Comparison of ENCODE assay signal across 12 cellular contexts in the genomic region with DNA sequence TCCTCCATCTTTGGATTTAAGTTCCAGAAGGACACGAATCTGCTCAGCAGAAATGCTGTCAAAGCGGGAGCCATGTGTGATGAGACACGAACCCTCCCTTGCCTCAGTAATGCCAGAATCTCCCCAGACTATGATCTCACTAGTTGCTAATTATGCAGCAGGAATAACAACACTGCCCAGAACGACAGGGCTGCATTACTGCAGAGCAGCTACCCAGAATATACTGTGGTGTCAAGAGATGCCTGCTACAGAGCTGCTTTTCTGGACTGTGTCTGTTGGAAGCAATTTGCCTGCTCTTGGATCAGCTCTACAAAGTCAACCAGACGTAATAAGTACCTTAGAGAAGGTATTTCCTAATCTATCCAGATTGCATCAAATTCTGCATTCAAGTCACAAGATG. TPM values are rescaled to one million over a fixed set of nuclear protein-coding genes. Genes with fewer than 3 reads are reported as not detected.
DNase-seq lines count a peak whose midpoint lies in the region; ATAC-seq and TF ChIP-seq lines count a peak whose summit lies in the region.
"Had no signal": no experiment of that assay in that cellular context is flagged by ENCODE, and none has a peak within 500 bp of the region (broad histone marks: within the 10 kb centered on the region; RNA-seq: fewer than 3 reads in every experiment).

No MANE protein-coding gene starts in this region.

- H2AFZ ChIP-seq in IMR-90 (replicated peaks; ENCODE audit: low read length, poor library complexity) = no peak overlapping the region

- in situ Hi-C loops in IMR-90 (cut with MboI; ENCODE audit: low sequenced_read_pairs) = no loop called here

- no peak overlapping the region for H4K8ac ChIP-seq in IMR-90 (ENCODE audit: low read depth in 2 of 2, low read length in 2 of 2)

- H3K18ac ChIP-seq in IMR-90 (ENCODE audit: low read depth, low read length) = no peak overlapping the region

- peaks cover 61% of the 10 kb centered on the region for H4K20me1 ChIP-seq in IMR-90 (ENCODE audit: insufficient read depth, low read length)

- no peaks in the 10 kb centered on the region for H3K9me3 Mint-ChIP-seq in chondrocyte (ENCODE audit: low read depth)
- H3K9me3 Mint-ChIP-seq: activated CD4-positive, alpha-beta T cell treated with anti-CD3 and anti-CD28 coated beads, Interleukin-2, amount 10 ng/mL, durations not matched to agents 7 days and 5 days had no signal

- H3K27me3 ChIP-seq in IMR-90 (ENCODE audit: control insufficient read depth, insufficient read depth, low read length) = no peaks in the 10 kb centered on the region

- H3K4me2 ChIP-seq in IMR-90 (ENCODE audit: low read depth, low read length) = no peak overlapping the region

- no peaks in the 10 kb centered on the region for H3K27me3 Mint-ChIP-seq in chondrocyte (ENCODE audit: low read depth)
- H3K27me3 Mint-ChIP-seq: activated CD4-positive, alpha-beta T cell treated with anti-CD3 and anti-CD28 coated beads, Interleukin-2, amount 10 ng/mL, durations not matched to agents 7 days and 5 days had no signal

- H3K4me3 ChIP-seq in IMR-90 (ENCODE audit: insufficient read depth, low read depth, low read length) (no peak overlapping the region), retinal pigment epithelial cell (ENCODE audit: low read length) (no peak overlapping the region)

- intact Hi-C loops in IMR-90 (cut with micrococcal nuclease) = no loop called here

- no peak overlapping the region for H2AK9ac ChIP-seq in IMR-90 (replicated peaks; ENCODE audit: low read depth, low read length, poor library complexity)

- POLR2A ChIA-PET in IMR-90 (lab: Charles Lee; ENCODE audit: unreplicated experiment) = no interaction called here

- BruUV-seq in IMR-90 (replicated peaks; lab: Mats Ljungman, UMichigan) = TSS peak; percentile 5

- H3K14ac ChIP-seq in IMR-90 (replicated peaks; ENCODE audit: low read depth, low read length) = no peak overlapping the region

- H3K56ac ChIP-seq in IMR-90 (ENCODE audit: extremely low read depth, insufficient read depth, low read length) = no peak overlapping the region

- H3K27ac ChIP-seq in IMR-90 (ENCODE audit: insufficient read depth, low read length) = no peak overlapping the region

- no peak overlapping the region for H3K9ac ChIP-seq in IMR-90 (ENCODE audit: low read depth, low read length)

- no peak for TF ChIP-seq CTCF in IMR-90 (conservative IDR thresholded peaks at IDR 0.05; ENCODE audit: low read depth, low read length)
- TF ChIP-seq CTCF in chondrocyte (IDR thresholded peaks at IDR 0.05) = no peak
- no peak for TF ChIP-seq CTCF in retinal pigment epithelial cell (conservative IDR thresholded peaks at IDR 0.05; ENCODE audit: low read depth, low read length)

- peaks cover 2% of the 10 kb centered on the region; the same call in 1 of the 2 replicates for H3K4me1 ChIP-seq in IMR-90 (ENCODE audit: control insufficient read depth, insufficient read depth, low read length)

- no peak overlapping the region for H2AK5ac ChIP-seq in IMR-90 (ENCODE audit: low read depth, low read length)

- no peaks in the 10 kb centered on the region for H3K9me3 ChIP-seq in IMR-90 (ENCODE audit: control insufficient read depth, insufficient read depth, low read length)

- peaks cover 15% of the 10 kb centered on the region for H3K36me3 ChIP-seq in IMR-90 (ENCODE audit: control insufficient read depth, insufficient read depth, low read length)

- no peak overlapping the region for H2BK120ac ChIP-seq in IMR-90 (ENCODE audit: low read depth, low read length)

- no peak overlapping the region for H4K91ac ChIP-seq in IMR-90 (ENCODE audit: insufficient read depth, low read depth, low read length)

- WGBS in IMR-90 (ENCODE audit: extremely low coverage in 2 of 2, insufficient read length in 1 of 2), 2 experiments = 60% methylated on average over 1 of the region's 5 CpGs; no CpG with 5 or more reads in 1 of the 2 experiments

- no peak overlapping the region for H2BK15ac ChIP-seq in IMR-90 (ENCODE audit: low read depth, low read length)

- TF ChIP-seq POLR2A in IMR-90 (IDR thresholded peaks at IDR 0.05; ENCODE audit: low read depth, low read length) = no peak

- H3K4ac ChIP-seq in IMR-90 (ENCODE audit: low read depth, low read length) = no peak overlapping the region

- H3K79me1 ChIP-seq in IMR-90 (ENCODE audit: low read depth in 1 of 2, low read length in 2 of 2) = peaks cover 17 to 71% of the 10 kb centered on the region in 2 experiments

- H3K23ac ChIP-seq in IMR-90 (ENCODE audit: low read depth, low read length) = 0 out of 2 replicates have a peak overlapping the region, but pooled peaks have one; percentile 48

- dilution Hi-C loops in IMR-90 (cut with HindIII; ENCODE audit: low sequenced_read_pairs, unreplicated experiment) = no loop called here

- no peak overlapping the region for H2BK5ac ChIP-seq in IMR-90 (ENCODE audit: low read depth, low read length, poor library complexity, severe bottlenecking)

- CTCF ChIA-PET in IMR-90 (lab: Yijun Ruan, JAX) = no interaction called here

- no peak overlapping the region for H4K5ac ChIP-seq in IMR-90 (ENCODE audit: low read depth, low read length)

- H2BK20ac ChIP-seq in IMR-90 (ENCODE audit: low read depth, low read length) = no peak overlapping the region

- peak overlapping the region; percentile 37 for H3K27ac Mint-ChIP-seq in chondrocyte (ENCODE audit: unreplicated experiment)
- H3K27ac Mint-ChIP-seq: activated CD4-positive, alpha-beta T cell treated with anti-CD3 and anti-CD28 coated beads, Interleukin-2, amount 10 ng/mL, durations not matched to agents 7 days and 5 days had no signal

- peak; percentile 46 for DNase-seq in IMR-90
- DNase-seq in chondrocyte (ENCODE audit: low spot score) = no peak
- peak; percentile 60 for DNase-seq in iris pigment epithelial cell (ENCODE audit: low read depth)
- DNase-seq in retinal pigment epithelial cell (ENCODE audit: low read depth) = peak; percentile 52
- DNase-seq in activated effector memory CD4-positive, alpha-beta T cell treated with Interleukin-2 at 50 U/mL for 16 hours = no peak
- no peak for DNase-seq in stimulated activated CD4-positive, alpha-beta T cell treated with anti-CD3 and anti-CD28 coated beads, Interleukin-4, amount 100 ng/mL, for 1 hour
- DNase-seq in HCEC 1CT = no peak
- DNase-seq: activated CD4-positive, alpha-beta T cell treated with anti-CD3 and anti-CD28 coated beads, Interleukin-2, amount 10 ng/mL, durations not matched to agents 7 days and 5 days; activated gamma-delta T cell treated with Interleukin-2 at 50 U/mL for 16 hours; NCI-H187 treated with DMSO at 0.1 percent for 48 hours; stimulated activated naive CD4-positive, alpha-beta T cell treated with Interleukin-2 at 50 U/mL for 16 hours had no signal

- H3K4me3 Mint-ChIP-seq in chondrocyte (ENCODE audit: unreplicated experiment) = no peak overlapping the region
- H3K4me3 Mint-ChIP-seq: activated CD4-positive, alpha-beta T cell treated with anti-CD3 and anti-CD28 coated beads, Interleukin-2, amount 10 ng/mL, durations not matched to agents 7 days and 5 days had no signal

- H3K4me1 Mint-ChIP-seq in chondrocyte (ENCODE audit: low read depth) = peaks cover 57% of the 10 kb centered on the region

- peaks cover 13% of the 10 kb centered on the region for H3K9me1 ChIP-seq in IMR-90 (ENCODE audit: insufficient read depth, low read length)

- TF ChIP-seq RAD21 in IMR-90 (IDR thresholded peaks at IDR 0.05; ENCODE audit: low read length) = no peak

- ATAC-seq in IMR-90 (ENCODE audit: low read depth) = 0 out of 2 replicates have a peak, but pooled peaks have one; percentile 16
- ATAC-seq in HG02588 (IDR thresholded peaks at IDR 0.05; ENCODE audit: unreplicated experiment) = no peak

- peaks cover 5% of the 10 kb centered on the region for H3K36me3 Mint-ChIP-seq in chondrocyte (ENCODE audit: low read depth)

TF ChIP-seq in IMR-90, 13 proteins besides CTCF, POLR2A, EP300 and RAD21:
- no peak for TF ChIP-seq FOS (IDR thresholded peaks at IDR 0.05; ENCODE audit: low read depth, low read length)
- no peak for TF ChIP-seq CHD1 (IDR thresholded peaks at IDR 0.05; ENCODE audit: low read depth, low read length)
- TF ChIP-seq MXI1 (IDR thresholded peaks at IDR 0.05; ENCODE audit: borderline replicate concordance, low read depth, low read length) = 0 out of 2 replicates have a peak, but pooled peaks have one; percentile 41

RNA-seq across cellular contexts. Expression of a gene that starts 5.5 kb away (rescaled TPM):
- 14.0 and 16.7 TPM in 2 replicates for total RNA-seq in IMR-90 (2012; rRNA removed)
- 21.7 and 22.2 TPM in 2 replicates for polyA plus RNA-seq in IMR-90 (2012; rRNA removed)
- polyA plus RNA-seq in IMR-90 (2012; cell fraction: cytosol; rRNA removed) = 13.7 and 15.6 TPM in 2 replicates
- polyA plus RNA-seq in IMR-90 (2012; cell fraction: nucleus; rRNA removed; ENCODE audit: low replicate concordance) = 26.4 and 49.4 TPM in 2 replicates
- total RNA-seq in chondrocyte = 40.5 to 49.6 TPM (median 48.3 TPM) in 3 replicates

RNA-seq across cellular contexts. Expression of a gene that starts 29.8 kb away (rescaled TPM):
- total RNA-seq in IMR-90 (2012; rRNA removed) (16.7 and 27.6 TPM in 2 replicates), chondrocyte (25.3 to 30.5 TPM (median 26.2 TPM) in 3 replicates)
- polyA plus RNA-seq in IMR-90 (2012; rRNA removed) = 27.0 and 40.1 TPM in 2 replicates
- 19.7 and 28.3 TPM in 2 replicates for polyA plus RNA-seq in IMR-90 (2012; cell fraction: cytosol; rRNA removed)
- 60.9 and 121 TPM in 2 replicates for polyA plus RNA-seq in IMR-90 (2012; cell fraction: nucleus; rRNA removed; ENCODE audit: low replicate concordance)

RNA-seq across cellular contexts. Expression of a gene that starts 51.7 kb away (rescaled TPM):
- 45.3 and 48.3 TPM in 2 replicates for total RNA-seq in IMR-90 (2012; rRNA removed)
- 21.9 and 28.0 TPM in 2 replicates for polyA plus RNA-seq in IMR-90 (2012; rRNA removed)
- 11.6 and 19.2 TPM in 2 replicates for polyA plus RNA-seq in IMR-90 (2012; cell fraction: cytosol; rRNA removed)
- polyA plus RNA-seq in IMR-90 (2012; cell fraction: nucleus; rRNA removed; ENCODE audit: low replicate concordance) = 20.3 and 77.4 TPM in 2 replicates
- 26.8 to 41.4 TPM (median 33.0 TPM) in 3 replicates for total RNA-seq in chondrocyte

Comparison
In these comparisons a context has a peak if more than half of its experiments do, and no peak if none do; other contexts are left out.
1. DNase-seq: peak in IMR-90 (single experiment), iris pigment epithelial cell (single experiment) and retinal pigment epithelial cell (single experiment); none in chondrocyte (single experiment), activated effector memory CD4-positive, alpha-beta T cell treated with Interleukin-2 at 50 U/mL for 16 hours (single experiment), stimulated activated CD4-positive, alpha-beta T cell treated with anti-CD3 and anti-CD28 coated beads, Interleukin-4, amount 100 ng/mL, for 1 hour (single experiment) and HCEC 1CT (single experiment).